ENCODE assay signal across 8 cellular contexts in the genomic region with DNA sequence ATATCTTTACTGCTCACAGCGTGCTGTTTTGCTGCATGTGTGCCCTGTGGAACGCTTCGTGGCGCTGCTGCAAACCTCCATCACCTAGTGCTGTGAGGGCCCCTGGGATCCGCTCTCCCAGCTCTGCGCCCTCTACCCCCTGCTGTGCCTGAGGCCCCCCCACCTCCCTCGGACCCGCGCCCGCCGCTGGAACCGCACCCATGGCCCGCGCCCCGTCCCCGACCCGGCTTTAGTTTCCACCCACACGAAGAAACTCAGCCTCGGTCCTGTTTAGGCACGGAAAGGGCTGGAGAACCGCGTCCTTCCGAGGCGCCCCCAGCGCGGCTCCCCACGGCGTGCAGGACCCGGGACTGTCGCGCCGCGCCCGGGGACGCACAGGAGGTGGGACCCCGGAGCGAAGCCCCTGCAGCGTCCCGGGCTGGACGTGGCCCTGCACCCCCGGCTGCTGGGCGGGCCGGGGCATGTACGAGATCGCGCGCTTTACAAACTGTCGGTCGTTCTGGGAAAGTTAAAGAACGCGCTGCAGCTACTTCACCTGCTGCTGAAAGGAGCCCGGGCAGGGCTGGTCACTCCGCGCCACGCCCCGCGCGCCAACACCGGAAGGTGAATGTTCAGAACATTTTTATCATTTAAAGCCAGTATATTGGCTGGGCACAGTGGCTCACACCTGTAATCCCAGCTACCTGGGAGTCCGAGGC. TPM values are rescaled to one million over a fixed set of nuclear protein-coding genes. Genes with fewer than 3 reads are reported as not detected.
DNase-seq lines count a peak whose midpoint lies in the region; ATAC-seq, FAIRE-seq and TF ChIP-seq lines count a peak whose summit lies in the region.

No MANE protein-coding gene starts in this region.

- H3K79me2 ChIP-seq in endothelial cell of umbilical vein (ENCODE audit: control insufficient read depth, insufficient read depth, low read length), result no peaks in the 10 kb centered on the region

- peaks cover 1% of the 10 kb centered on the region for H3K79me1 ChIP-seq in mesenchymal stem cell (replicated peaks; ENCODE audit: low read length, poor library complexity, severe bottlenecking)

- H3K9ac ChIP-seq in HUES64 (ENCODE audit: low read depth, low read length) (peak overlapping the region; percentile 36; the same call in 1 of the 2 replicates), endothelial cell of umbilical vein (replicated peaks; ENCODE audit: extremely low read depth, insufficient read depth, low read length) (no peak overlapping the region), mesenchymal stem cell (ENCODE audit: low read length) (no peak overlapping the region)

- intact Hi-C loops in endothelial cell of umbilical vein (cut with micrococcal nuclease), result no loop called here
- intact Hi-C loops in adrenal gland (cut with DNase I), result no loop called here

- no peak overlapping the region for H3K23ac ChIP-seq in mesenchymal stem cell (ENCODE audit: low read length in 2 of 2)

- TF ChIP-seq POLR2A in endothelial cell of umbilical vein (IDR thresholded peaks at IDR 0.05; ENCODE audit: low read depth, low read length) (no peak), adrenal gland (IDR thresholded peaks at IDR 0.05) (no peak)

- H3K4me2 ChIP-seq in endothelial cell of umbilical vein (ENCODE audit: insufficient read depth, low read length), result no peak overlapping the region
- H3K4me2 ChIP-seq in mesenchymal stem cell (ENCODE audit: low read length, poor library complexity, severe bottlenecking), result no peak overlapping the region

- H2BK12ac ChIP-seq in mesenchymal stem cell (ENCODE audit: low read length in 2 of 2), result no peak overlapping the region

- no peak overlapping the region for H3K27ac ChIP-seq in HUES64 (ENCODE audit: low read depth, low read length)
- H3K27ac ChIP-seq in endothelial cell of umbilical vein (ENCODE audit: insufficient read depth, low read depth, low read length), result no peak overlapping the region
- H3K27ac ChIP-seq in mesenchymal stem cell (ENCODE audit: low read length, poor library complexity, severe bottlenecking), result no peak overlapping the region
- H3K27ac ChIP-seq in adrenal gland, result no peak overlapping the region

- FAIRE-seq in endothelial cell of umbilical vein (lab: Jason Lieb, UNC), result no peak

- POLR2A ChIA-PET in endothelial cell of umbilical vein (lab: Charles Lee), result no interaction called here

- H3K27me3 ChIP-seq in HUES64 (ENCODE audit: insufficient read depth, low read length) (peaks cover 20% of the 10 kb centered on the region), endothelial cell of umbilical vein (ENCODE audit: control insufficient read depth in 2 of 2, insufficient read depth in 2 of 2, low read length in 2 of 2) (peaks cover 0 to 8% of the 10 kb centered on the region in 2 experiments), mesenchymal stem cell (ENCODE audit: control insufficient read depth in 1 of 2, insufficient read depth in 1 of 2, low read length in 2 of 2) (peaks cover 0 to 3% of the 10 kb centered on the region in 2 experiments), adrenal gland (peaks cover 4% of the 10 kb centered on the region)

- no peak overlapping the region for H3K4ac ChIP-seq in mesenchymal stem cell (ENCODE audit: low read depth in 1 of 2, low read length in 2 of 2)

- peaks cover 8% of the 10 kb centered on the region for H3K36me3 ChIP-seq in HUES64 (ENCODE audit: insufficient read depth, low read length)
- peaks cover 0 to 2% of the 10 kb centered on the region in 2 experiments for H3K36me3 ChIP-seq in endothelial cell of umbilical vein (ENCODE audit: control insufficient read depth in 2 of 2, extremely low read depth in 1 of 2, insufficient read depth in 2 of 2, low read length in 2 of 2)
- H3K36me3 ChIP-seq in mesenchymal stem cell (ENCODE audit: control insufficient read depth in 1 of 2, insufficient read depth in 2 of 2, low read depth in 1 of 2, low read length in 2 of 2), result peaks cover 6 to 7% of the 10 kb centered on the region in 2 experiments
- peaks cover 0 to under 1% of the 10 kb centered on the region in 2 donors for H3K36me3 ChIP-seq in adrenal gland (replicated peaks in 1 of 2)

- 0 out of 2 replicates have a peak, but pooled peaks cover 3% of the 10 kb centered on the region for H3K4me1 ChIP-seq in HUES64 (ENCODE audit: insufficient read depth, low read length)
- no peaks in the 10 kb centered on the region for H3K4me1 ChIP-seq in endothelial cell of umbilical vein (ENCODE audit: control insufficient read depth, extremely low read depth, insufficient read depth, low read length)
- no peaks in the 10 kb centered on the region for H3K4me1 ChIP-seq in mesenchymal stem cell (ENCODE audit: control insufficient read depth, insufficient read depth, low read depth, low read length)
- peaks cover 0 to 5% of the 10 kb centered on the region in 2 donors for H3K4me1 ChIP-seq in adrenal gland (replicated peaks in 1 of 2)

- dilution Hi-C loops in endothelial cell of umbilical vein (cut with MboI; ENCODE audit: extremely low pct_ligation_motif_present, low sequenced_read_pairs), result no loop called here

- H4K91ac ChIP-seq in mesenchymal stem cell (ENCODE audit: low read length), result no peak overlapping the region

- H4K20me1 ChIP-seq in endothelial cell of umbilical vein (replicated peaks; ENCODE audit: control insufficient read depth, extremely low read depth, insufficient read depth, low read length), result no peaks in the 10 kb centered on the region

- CTCF ChIA-PET in endothelial cell of umbilical vein (lab: Charles Lee), result no interaction called here

- H2BK120ac ChIP-seq in mesenchymal stem cell (ENCODE audit: low read depth, low read length), result no peak overlapping the region

- no peaks in the 10 kb centered on the region for H3K9me1 ChIP-seq in endothelial cell of umbilical vein (replicated peaks; ENCODE audit: control insufficient read depth, extremely low read depth, insufficient read depth, low read length)

- H3K9me3 ChIP-seq in HUES64 (ENCODE audit: insufficient read depth, low read depth, low read length), result no peaks in the 10 kb centered on the region
- H3K9me3 ChIP-seq in endothelial cell of umbilical vein (replicated peaks; ENCODE audit: control insufficient read depth, insufficient read depth, low read length), result no peaks in the 10 kb centered on the region
- H3K9me3 ChIP-seq in mesenchymal stem cell (ENCODE audit: control insufficient read depth, low read length), result no peaks in the 10 kb centered on the region
- H3K9me3 ChIP-seq in adrenal gland (replicated peaks in 1 of 3), result no peaks in the 10 kb centered on the region

- no peak overlapping the region for H2BK15ac ChIP-seq in mesenchymal stem cell (ENCODE audit: low read depth, poor library complexity, severe bottlenecking)

- H2BK5ac ChIP-seq in mesenchymal stem cell (ENCODE audit: low read depth, low read length, poor library complexity, severe bottlenecking), result no peak overlapping the region

- H2AK5ac ChIP-seq in mesenchymal stem cell (ENCODE audit: low read length, severe bottlenecking), result no peak overlapping the region

- H3K4me3 ChIP-seq in HUES64 (ENCODE audit: low read length) (peak overlapping the region; percentile 52), endothelial cell of umbilical vein (replicated peaks in 1 of 3; ENCODE audit: insufficient read depth in 1 of 3, low read depth in 1 of 3, low read length in 3 of 3) (peak overlapping the region in 1 of 3 experiments; percentile 21), mesenchymal stem cell (ENCODE audit: insufficient read depth in 1 of 2, low read depth in 1 of 2, low read length in 2 of 2) (peak overlapping the region; percentile 28 to 67), adrenal gland (peak overlapping the region in 1 of 4 donors; percentile 38)

- TF ChIP-seq CTCF in endothelial cell of umbilical vein (IDR thresholded peaks at IDR 0.05; ENCODE audit: extremely low read depth in 1 of 2, insufficient read depth in 1 of 2, low read depth in 1 of 2, low read length in 2 of 2) (no peak), adrenal gland (IDR thresholded peaks at IDR 0.05) (no peak)

- H2AFZ ChIP-seq in endothelial cell of umbilical vein (ENCODE audit: low read depth, low read length) (no peak overlapping the region), mesenchymal stem cell (ENCODE audit: low read depth, low read length) (no peak overlapping the region)

- no TSS peak for BruUV-seq in endothelial cell of umbilical vein (replicated peaks; lab: Mats Ljungman, UMichigan)

- ATAC-seq in GM21786 (IDR thresholded peaks at IDR 0.05; ENCODE audit: unreplicated experiment) (no peak), GM18498 (IDR thresholded peaks at IDR 0.05; ENCODE audit: unreplicated experiment) (no peak), HG03159 (IDR thresholded peaks at IDR 0.05; ENCODE audit: unreplicated experiment) (no peak)

- 5% methylated on average over 60 of the region's 60 CpGs for WGBS in HUES64
- 76% methylated on average over 60 of the region's 60 CpGs for WGBS in mesenchymal stem cell
- WGBS in adrenal gland, 4 donors, result 3 to 9% (median 5%) methylated on average over 7 to 60 of the region's 60 CpGs

- H3K18ac ChIP-seq in mesenchymal stem cell (ENCODE audit: low read depth in 1 of 2, low read length in 2 of 2), result no peak overlapping the region

- no peak overlapping the region for H3K14ac ChIP-seq in mesenchymal stem cell (ENCODE audit: low read length in 2 of 2)

- H4K8ac ChIP-seq in mesenchymal stem cell (ENCODE audit: low read length), result no peak overlapping the region

- DNase-seq in AG08395 (ENCODE audit: low spot score) (peak; percentile 35), endothelial cell of umbilical vein (ENCODE audit: low read depth, low spot score) (peak; percentile 24), mesenchymal stem cell (peak; percentile 1), adrenal gland (no peak)

TF ChIP-seq in endothelial cell of umbilical vein, 7 proteins besides CTCF, POLR2A, EP300 and RAD21:
- TF ChIP-seq EZH2 (IDR thresholded peaks at IDR 0.05; ENCODE audit: borderline replicate concordance, low read depth, low read length, severe bottlenecking) (peak; percentile 31), FOS (IDR thresholded peaks at IDR 0.05; ENCODE audit: borderline replicate concordance, insufficient read depth, low read length) (no peak)
TF ChIP-seq in endothelial cell of umbilical vein: peak in this region for 1.

RNA-seq across cellular contexts. Expression of a gene that starts 54.3 kb away (rescaled TPM):
- 27.8 TPM for polyA plus RNA-seq in HUES64 (2013, experiment 1 of 2)
- 26.8 TPM for polyA plus RNA-seq in HUES64 (2013, experiment 2 of 2)
- total RNA-seq in endothelial cell of umbilical vein, result 22.4 and 23.4 TPM in 2 replicates
- 1.7 and 2.8 TPM in 2 replicates for polyA plus RNA-seq in endothelial cell of umbilical vein
- polyA plus RNA-seq in endothelial cell of umbilical vein (2011; cell fraction: cytosol; rRNA removed), result 5.6 and 6.5 TPM in 2 replicates
- 8.6 and 10.7 TPM in 2 replicates for polyA plus RNA-seq in endothelial cell of umbilical vein (2011; cell fraction: nucleus; rRNA removed)
- 18.8 and 26.8 TPM in 2 replicates for polyA plus RNA-seq in endothelial cell of umbilical vein (2012)
- 6.9 and 8.6 TPM in 2 replicates for polyA minus RNA-seq in endothelial cell of umbilical vein
- 6.8 TPM for polyA minus RNA-seq in endothelial cell of umbilical vein (2011; cell fraction: cytosol; rRNA and poly(A)+ RNA removed)
- 6.4 and 8.4 TPM in 2 replicates for polyA minus RNA-seq in endothelial cell of umbilical vein (2011; cell fraction: nucleus; rRNA and poly(A)+ RNA removed)
- polyA plus RNA-seq in mesenchymal stem cell (2013, experiment 1 of 2), result 11.9 TPM
- 11.9 TPM for polyA plus RNA-seq in mesenchymal stem cell (2013, experiment 2 of 2)
- 10 to 100 TPM in 7 of 8 donors, 1 to 10 TPM in 1; 9.1 to 21.6 (median 12.7) TPM for total RNA-seq in adrenal gland
- 10 to 100 TPM in 1 of 3 donors, 1 to 10 TPM in 2; 8.6 to 27.8 (median 9.7) TPM for polyA plus RNA-seq in adrenal gland

Comparison
In these comparisons a context has a peak if more than half of its experiments do, and no peak if none do; other contexts are left out.
1. DNase-seq: peak in AG08395 (single experiment), endothelial cell of umbilical vein (single experiment) and mesenchymal stem cell (single experiment); none in adrenal gland (0 of 7).